In genomic region chr2:144535300-144535699, GRCh38 we compare ENCODE assay signal across 28 cellular contexts.
"Had no signal": no experiment of that assay in that cellular context is flagged by ENCODE, and none has a peak within 500 bp of the region (broad histone marks: within the 10 kb centered on the region; RNA-seq: fewer than 3 reads in every experiment).

No MANE protein-coding gene starts in this region.

- H3K36me3 Mint-ChIP-seq: stimulated activated effector memory CD8-positive, alpha-beta T cell treated with anti-CD3 and anti-CD28 coated beads, Interleukin-12 subunit alpha, Interleukin-12 subunit beta, amount 100 ng/mL, for 72 hours; stimulated activated memory B cell treated with anti-CD40 and anti-IgM and Interleukin-4, amounts not matched to agents 10 μg/mL and 1 μg/mL and 100 μg/mL, for 72 hours; stimulated activated naive B cell treated with anti-CD40 and anti-IgM and Interleukin-4, amounts not matched to agents 10 μg/mL and 1 μg/mL and 100 μg/mL, for 72 hours; type B pancreatic cell had no signal

- H3K36me3 ChIP-seq: stomach, suprapubic skin, thoracic aorta, thyroid gland, tibial artery, tibial nerve, transverse colon, upper lobe of left lung, upper lobe of right lung, uterus, vagina had no signal

- ATAC-seq: stimulated activated effector memory CD8-positive, alpha-beta T cell treated with anti-CD3 and anti-CD28 coated beads, Interleukin-12 subunit alpha, Interleukin-12 subunit beta, amount 100 ng/mL, for 72 hours; stimulated activated memory B cell treated with anti-CD40 and anti-IgM and Interleukin-4, amounts not matched to agents 10 μg/mL and 1 μg/mL and 100 μg/mL, for 72 hours; stimulated activated naive B cell treated with anti-CD40 and anti-IgM and Interleukin-4, amounts not matched to agents 10 μg/mL and 1 μg/mL and 100 μg/mL, for 72 hours; stimulated activated naive CD8-positive, alpha-beta T cell treated with anti-CD3 and anti-CD28 coated beads, Interleukin-15, amount 100 ng/mL, for 72 hours; stimulated activated naive CD8-positive, alpha-beta T cell treated with anti-CD3 and anti-CD28 coated beads, Interleukin-15, Interleukin-2, amounts not matched to agents 100 U/mL and 50 U/mL, for 24 hours; upper lobe of right lung had no signal

- DNase-seq: stimulated activated CD4-positive, alpha-beta T cell treated with anti-CD3 and anti-CD28 coated beads, Interleukin-2, amount 100 ng/mL, for 48 hours; stimulated activated CD4-positive, alpha-beta T cell treated with anti-CD3 and anti-CD28 coated beads, Interleukin-4, amount 100 ng/mL, for 1 hour; stimulated activated CD4-positive, alpha-beta T cell treated with anti-CD3 and anti-CD28 coated beads, Interleukin-4, amount 100 ng/mL, for 24 hours; stimulated activated CD4-positive, alpha-beta T cell treated with anti-CD3 and anti-CD28 coated beads, Interleukin-4, amount 100 ng/mL, for 4 hours; stimulated activated CD8-positive, alpha-beta memory T cell treated with anti-CD3 and anti-CD28 coated beads, Interleukin-4, amount 100 ng/mL, for 48 hours; stimulated activated naive B cell treated with anti-CD40 and anti-IgM and Interleukin-4, amounts not matched to agents 10 μg/mL and 1 μg/mL and 100 μg/mL, for 72 hours; stimulated activated naive CD4-positive, alpha-beta T cell; stimulated activated naive CD4-positive, alpha-beta T cell treated with Interleukin-2 at 50 U/mL for 16 hours; stimulated activated naive CD8-positive, alpha-beta T cell treated with anti-CD3 and anti-CD28 coated beads, Interleukin-15, amount 100 ng/mL, for 72 hours; stimulated activated naive CD8-positive, alpha-beta T cell treated with anti-CD3 and anti-CD28 coated beads, Interleukin-15, Interleukin-2, amounts not matched to agents 100 U/mL and 50 U/mL, for 24 hours; stomach; substantia nigra; testis; thyroid gland; tibial artery; transverse colon; trophoblast cell; upper lobe of left lung; upper lobe of right lung; uterus had no signal

- H3K27me3 Mint-ChIP-seq: stimulated activated memory B cell treated with anti-CD40 and anti-IgM and Interleukin-4, amounts not matched to agents 10 μg/mL and 1 μg/mL and 100 μg/mL, for 72 hours had no signal

- H3K9me3 ChIP-seq: stomach, suprapubic skin, testis, thoracic aorta, thyroid gland, tibial artery, tibial nerve, transverse colon, upper lobe of left lung, upper lobe of right lung, uterus, vagina had no signal

- H3K4me1 ChIP-seq: stomach, suprapubic skin, testis, thyroid gland, transverse colon, upper lobe of right lung, uterus, vagina had no signal

- H3K27me3 ChIP-seq: stomach, suprapubic skin, testis, thyroid gland, tibial artery, tibial nerve, upper lobe of left lung, upper lobe of right lung, uterus, vagina had no signal

- H3K4me3 Mint-ChIP-seq: stimulated activated effector memory CD8-positive, alpha-beta T cell treated with anti-CD3 and anti-CD28 coated beads, Interleukin-12 subunit alpha, Interleukin-12 subunit beta, amount 100 ng/mL, for 72 hours; stimulated activated memory B cell treated with anti-CD40 and anti-IgM and Interleukin-4, amounts not matched to agents 10 μg/mL and 1 μg/mL and 100 μg/mL, for 72 hours; stimulated activated naive B cell treated with anti-CD40 and anti-IgM and Interleukin-4, amounts not matched to agents 10 μg/mL and 1 μg/mL and 100 μg/mL, for 72 hours; stimulated activated naive CD8-positive, alpha-beta T cell treated with anti-CD3 and anti-CD28 coated beads, Interleukin-15, amount 100 ng/mL, for 72 hours; stimulated activated naive CD8-positive, alpha-beta T cell treated with anti-CD3 and anti-CD28 coated beads, Interleukin-15, Interleukin-2, amounts not matched to agents 100 ng/mL and 50 ng/mL, for 24 hours; type B pancreatic cell had no signal

- H3K27ac Mint-ChIP-seq: stimulated activated effector memory CD8-positive, alpha-beta T cell treated with anti-CD3 and anti-CD28 coated beads, Interleukin-12 subunit alpha, Interleukin-12 subunit beta, amount 100 ng/mL, for 72 hours; stimulated activated memory B cell treated with anti-CD40 and anti-IgM and Interleukin-4, amounts not matched to agents 10 μg/mL and 1 μg/mL and 100 μg/mL, for 72 hours; stimulated activated naive B cell treated with anti-CD40 and anti-IgM and Interleukin-4, amounts not matched to agents 10 μg/mL and 1 μg/mL and 100 μg/mL, for 72 hours; stimulated activated naive CD8-positive, alpha-beta T cell treated with anti-CD3 and anti-CD28 coated beads, Interleukin-15, amount 100 ng/mL, for 72 hours; stimulated activated naive CD8-positive, alpha-beta T cell treated with anti-CD3 and anti-CD28 coated beads, Interleukin-15, Interleukin-2, amounts not matched to agents 100 ng/mL and 50 ng/mL, for 24 hours; type B pancreatic cell had no signal

- H3K9me3 Mint-ChIP-seq: stimulated activated effector memory CD8-positive, alpha-beta T cell treated with anti-CD3 and anti-CD28 coated beads, Interleukin-12 subunit alpha, Interleukin-12 subunit beta, amount 100 ng/mL, for 72 hours; stimulated activated memory B cell treated with anti-CD40 and anti-IgM and Interleukin-4, amounts not matched to agents 10 μg/mL and 1 μg/mL and 100 μg/mL, for 72 hours; stimulated activated naive B cell treated with anti-CD40 and anti-IgM and Interleukin-4, amounts not matched to agents 10 μg/mL and 1 μg/mL and 100 μg/mL, for 72 hours; stimulated activated naive CD8-positive, alpha-beta T cell treated with anti-CD3 and anti-CD28 coated beads, Interleukin-15, amount 100 ng/mL, for 72 hours; stimulated activated naive CD8-positive, alpha-beta T cell treated with anti-CD3 and anti-CD28 coated beads, Interleukin-15, Interleukin-2, amounts not matched to agents 100 ng/mL and 50 ng/mL, for 24 hours had no signal

- H3K4me1 Mint-ChIP-seq: stimulated activated memory B cell treated with anti-CD40 and anti-IgM and Interleukin-4, amounts not matched to agents 10 μg/mL and 1 μg/mL and 100 μg/mL, for 72 hours; stimulated activated naive B cell treated with anti-CD40 and anti-IgM and Interleukin-4, amounts not matched to agents 10 μg/mL and 1 μg/mL and 100 μg/mL, for 72 hours; stimulated activated naive CD8-positive, alpha-beta T cell treated with anti-CD3 and anti-CD28 coated beads, Interleukin-15, amount 100 ng/mL, for 72 hours had no signal

- H3K4me3 ChIP-seq: stomach, suprapubic skin, testis, thoracic aorta, thyroid gland, tibial artery, tibial nerve, transverse colon, upper lobe of left lung, upper lobe of right lung, uterus, vagina had no signal

- H3K27ac ChIP-seq: stomach, suprapubic skin, testis, thoracic aorta, thyroid gland, tibial artery, tibial nerve, transverse colon, upper lobe of left lung, upper lobe of right lung, uterus, vagina had no signal
